8 cellular contexts compared by ENCODE assay signal in the genomic region with DNA sequence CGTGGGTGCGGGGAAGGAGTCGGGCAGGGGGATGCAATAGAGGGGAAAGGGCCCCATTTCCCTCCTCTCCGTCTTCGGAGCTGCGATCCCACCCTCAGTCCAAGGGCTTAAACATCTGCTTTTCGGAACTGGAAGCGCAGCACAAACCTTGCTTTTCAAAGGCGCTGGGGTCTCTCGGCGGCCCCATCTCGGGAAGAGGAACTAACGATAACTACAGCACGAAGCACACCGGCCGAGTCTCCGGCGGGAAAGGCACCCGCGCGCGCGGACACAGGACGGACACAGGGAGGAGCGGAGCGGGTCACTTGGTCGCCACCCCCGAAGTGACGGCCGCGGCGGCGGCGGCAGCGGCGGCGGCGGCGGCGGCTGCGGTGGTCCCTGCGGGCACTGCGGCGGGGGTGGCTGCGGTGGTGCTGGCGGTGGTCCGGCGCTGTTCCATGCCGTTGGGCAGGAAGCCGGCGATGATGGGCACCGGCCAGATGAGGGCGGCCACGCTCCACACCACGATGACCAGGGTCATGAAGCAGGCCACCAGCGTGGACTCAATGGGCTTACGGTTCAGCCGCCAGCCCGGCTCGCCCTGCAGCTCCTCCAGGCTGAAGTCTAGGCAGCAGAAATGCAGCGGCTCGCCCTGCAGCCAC. TPM values are rescaled to one million over a fixed set of nuclear protein-coding genes. Genes with fewer than 3 reads are reported as not detected.
DNase-seq lines count a peak whose midpoint lies in the region; ATAC-seq, FAIRE-seq and TF ChIP-seq lines count a peak whose summit lies in the region.

No MANE protein-coding gene starts in this region.

- H3K4me1 ChIP-seq in HUES64 (ENCODE audit: insufficient read depth, low read length) (peaks cover 16% of the 10 kb centered on the region), kidney (ENCODE audit: control insufficient read depth in 1 of 2, insufficient read depth in 1 of 2, low read depth in 1 of 2, low read length in 2 of 2) (peaks cover 0 to 4% of the 10 kb centered on the region in 2 donors), skeletal muscle tissue (ENCODE audit: control insufficient read depth in 3 of 3, insufficient read depth in 3 of 3, low read length in 3 of 3) (peaks cover 5 to 11% (median 5%) of the 10 kb centered on the region in 3 donors)

- H3K27me3 Mint-ChIP-seq in chondrocyte (ENCODE audit: low read depth): peaks cover 21% of the 10 kb centered on the region

- intact Hi-C loops in kidney (cut with DNase I): loop anchor here (10.0 kb wide), 1 partner anchor 270 kb away; no protein-coding TSS in a partner anchor

- H3K9me3 Mint-ChIP-seq in chondrocyte (ENCODE audit: low read depth): no peaks in the 10 kb centered on the region

- FAIRE-seq in kidney (lab: Jason Lieb, UNC): no peak

- peak; percentile 78 for DNase-seq in COLO829 (ENCODE audit: low spot score)
- no peak for DNase-seq in chondrocyte (ENCODE audit: low spot score)
- peak; percentile 92 for DNase-seq in kidney

- peak overlapping the region; percentile 79 for H3K9ac ChIP-seq in HUES64 (ENCODE audit: low read depth, low read length)
- no peak overlapping the region for H3K9ac ChIP-seq in kidney (ENCODE audit: low read length in 2 of 2)
- H3K9ac ChIP-seq in skeletal muscle tissue (ENCODE audit: low read depth in 1 of 3, low read length in 3 of 3): peak overlapping the region; percentile 27 to 73 (median 57)

- H3K27ac ChIP-seq in HUES64 (ENCODE audit: low read depth, low read length): no peak overlapping the region
- H3K27ac ChIP-seq in kidney (ENCODE audit: low read depth in 2 of 2, low read length in 2 of 2): no peak overlapping the region
- no peak overlapping the region for H3K27ac ChIP-seq in skeletal muscle tissue (ENCODE audit: low read depth, low read length)

- peaks cover 16% of the 10 kb centered on the region for H3K27me3 ChIP-seq in HUES64 (ENCODE audit: insufficient read depth, low read length)
- H3K27me3 ChIP-seq in skeletal muscle tissue (ENCODE audit: control insufficient read depth in 3 of 3, insufficient read depth in 3 of 3, low read length in 3 of 3): peaks cover 7 to 10% (median 8%) of the 10 kb centered on the region in 3 donors

- H3K36me3 ChIP-seq in HUES64 (ENCODE audit: insufficient read depth, low read length): no peaks in the 10 kb centered on the region
- H3K36me3 ChIP-seq in kidney (ENCODE audit: control insufficient read depth in 1 of 2, insufficient read depth in 2 of 2, low read length in 2 of 2): no peaks in the 10 kb centered on the region
- H3K36me3 ChIP-seq in skeletal muscle tissue (ENCODE audit: control insufficient read depth in 3 of 3, insufficient read depth in 3 of 3, low read length in 3 of 3): no peaks in the 10 kb centered on the region

- H3K36me3 Mint-ChIP-seq in chondrocyte (ENCODE audit: low read depth): peaks cover 4% of the 10 kb centered on the region

- TF ChIP-seq CTCF in chondrocyte (IDR thresholded peaks at IDR 0.05): peak; percentile 81
- TF ChIP-seq CTCF in kidney (IDR thresholded peaks at IDR 0.05; ENCODE audit: borderline replicate concordance, extremely low read depth, insufficient read depth): peak; percentile 69

- peak; percentile 30 for ATAC-seq in GM19351 (IDR thresholded peaks at IDR 0.05; ENCODE audit: unreplicated experiment)
- peak; percentile 82 for ATAC-seq in SK-N-SH treated with all-trans-retinoic acid at 6 μM for 48 hours
- ATAC-seq in GM21717 (IDR thresholded peaks at IDR 0.05; ENCODE audit: unreplicated experiment): no peak

- H3K27ac Mint-ChIP-seq in chondrocyte (ENCODE audit: unreplicated experiment): no peak overlapping the region

- under 1% methylated on average over 62 of the region's 62 CpGs for WGBS in HUES64

- H3K9me3 ChIP-seq in HUES64 (ENCODE audit: insufficient read depth, low read depth, low read length) (no peaks in the 10 kb centered on the region), kidney (ENCODE audit: control insufficient read depth in 1 of 2, low read length in 2 of 2) (no peaks in the 10 kb centered on the region), skeletal muscle tissue (ENCODE audit: control insufficient read depth in 3 of 3, low read length in 3 of 3) (no peaks in the 10 kb centered on the region)

- peak overlapping the region; percentile 82 for H3K4me3 Mint-ChIP-seq in chondrocyte (ENCODE audit: unreplicated experiment)

- peaks cover 20% of the 10 kb centered on the region for H3K4me1 Mint-ChIP-seq in chondrocyte (ENCODE audit: low read depth)

- peak overlapping the region; percentile 88 for H3K4me3 ChIP-seq in HUES64 (ENCODE audit: low read length)
- H3K4me3 ChIP-seq in kidney (ENCODE audit: low read length in 2 of 2): peak overlapping the region; percentile 25 to 47
- peak overlapping the region; percentile 66 to 73 (median 68) for H3K4me3 ChIP-seq in skeletal muscle tissue (ENCODE audit: low read length in 3 of 3)

TF ChIP-seq in SK-N-SH treated with all-trans-retinoic acid at 6 μM for 48 hours, 23 proteins besides CTCF, POLR2A, EP300 and RAD21:
- TF ChIP-seq, protein P1, sequence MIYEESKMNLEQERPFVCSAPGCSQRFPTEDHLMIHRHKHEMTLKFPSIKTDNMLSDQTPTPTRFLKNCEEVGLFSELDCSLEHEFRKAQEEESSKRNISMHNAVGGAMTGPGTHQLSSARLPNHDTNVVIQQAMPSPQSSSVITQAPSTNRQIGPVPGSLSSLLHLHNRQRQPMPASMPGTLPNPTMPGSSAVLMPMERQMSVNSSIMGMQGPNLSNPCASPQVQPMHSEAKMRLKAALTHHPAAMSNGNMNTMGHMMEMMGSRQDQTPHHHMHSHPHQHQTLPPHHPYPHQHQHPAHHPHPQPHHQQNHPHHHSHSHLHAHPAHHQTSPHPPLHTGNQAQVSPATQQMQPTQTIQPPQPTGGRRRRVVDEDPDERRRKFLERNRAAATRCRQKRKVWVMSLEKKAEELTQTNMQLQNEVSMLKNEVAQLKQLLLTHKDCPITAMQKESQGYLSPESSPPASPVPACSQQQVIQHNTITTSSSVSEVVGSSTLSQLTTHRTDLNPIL (CRISPR knock-in tag; IDR thresholded peaks at IDR 0.05; ENCODE audit: low read depth): no peak
- TF ChIP-seq GLIS3 (CRISPR knock-in tag; IDR thresholded peaks at IDR 0.05) (no peak), ESRRG (CRISPR knock-in tag; IDR thresholded peaks at IDR 0.05) (no peak), TCF4 (CRISPR knock-in tag; IDR thresholded peaks at IDR 0.05; ENCODE audit: borderline replicate concordance) (no peak), ZNF8 (CRISPR knock-in tag; IDR thresholded peaks at IDR 0.05) (no peak)
- TF ChIP-seq, protein P2, sequence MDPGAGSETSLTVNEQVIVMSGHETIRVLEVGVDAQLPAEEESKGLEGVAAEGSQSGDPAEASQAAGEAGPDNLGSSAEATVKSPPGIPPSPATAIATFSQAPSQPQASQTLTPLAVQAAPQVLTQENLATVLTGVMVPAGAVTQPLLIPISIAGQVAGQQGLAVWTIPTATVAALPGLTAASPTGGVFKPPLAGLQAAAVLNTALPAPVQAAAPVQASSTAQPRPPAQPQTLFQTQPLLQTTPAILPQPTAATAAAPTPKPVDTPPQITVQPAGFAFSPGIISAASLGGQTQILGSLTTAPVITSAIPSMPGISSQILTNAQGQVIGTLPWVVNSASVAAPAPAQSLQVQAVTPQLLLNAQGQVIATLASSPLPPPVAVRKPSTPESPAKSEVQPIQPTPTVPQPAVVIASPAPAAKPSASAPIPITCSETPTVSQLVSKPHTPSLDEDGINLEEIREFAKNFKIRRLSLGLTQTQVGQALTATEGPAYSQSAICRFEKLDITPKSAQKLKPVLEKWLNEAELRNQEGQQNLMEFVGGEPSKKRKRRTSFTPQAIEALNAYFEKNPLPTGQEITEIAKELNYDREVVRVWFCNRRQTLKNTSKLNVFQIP (CRISPR knock-in tag; IDR thresholded peaks at IDR 0.05; ENCODE audit: borderline replicate concordance, low read depth): no peak

RNA-seq across cellular contexts. Expression of a gene that starts 1.1 kb away (rescaled TPM):
- 10.8 TPM for polyA plus RNA-seq in HUES64 (2013, experiment 1 of 2)
- polyA plus RNA-seq in HUES64 (2013, experiment 2 of 2): 13.3 TPM
- 5.8 to 34.8 TPM (median 6.9 TPM) in 3 replicates for total RNA-seq in chondrocyte
- 5.1 TPM for total RNA-seq in kidney
- polyA plus RNA-seq in kidney (ENCODE audit: insufficient read depth, low read depth, low replicate concordance): 3.1 TPM
- 0.52 TPM for total RNA-seq in skeletal muscle tissue

Comparison
In these comparisons a context has a peak if more than half of its experiments do, and no peak if none do; other contexts are left out.
1. H3K4me3 ChIP-seq: peak in every context shown above with its lines; median percentile 88 in HUES64; 68 in skeletal muscle tissue; 36 in kidney.
2. H3K9ac ChIP-seq: peak in HUES64 (single experiment) and skeletal muscle tissue (3 of 3); none in kidney (0 of 2).